1 cellular context compared by ENCODE assay signal in the genomic region with DNA sequence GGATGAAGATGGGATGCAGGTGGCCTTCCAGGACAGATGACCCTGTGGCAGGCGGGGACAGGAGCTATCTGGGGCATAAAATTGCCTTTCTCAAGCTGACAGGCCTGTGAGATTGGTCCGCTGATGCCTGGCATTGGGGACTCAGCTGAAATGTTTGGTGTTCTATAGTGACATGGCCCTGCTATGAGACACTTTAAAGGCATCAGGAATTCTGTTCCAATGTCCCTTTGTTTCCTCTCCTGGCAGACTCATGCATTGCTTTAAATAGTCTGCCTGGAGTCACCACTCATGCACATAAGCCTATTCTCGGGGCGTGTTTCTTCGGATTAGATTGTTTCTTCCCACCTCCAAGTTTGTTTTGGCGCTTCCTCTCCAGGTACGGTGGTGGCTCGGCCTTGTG.
TF ChIP-seq lines count a peak whose summit lies in the region.

No MANE protein-coding gene starts in this region.

TF ChIP-seq in neural cell, 6 proteins besides CTCF, POLR2A, EP300 and RAD21 (continued from another document):
- TF ChIP-seq, protein P1, sequence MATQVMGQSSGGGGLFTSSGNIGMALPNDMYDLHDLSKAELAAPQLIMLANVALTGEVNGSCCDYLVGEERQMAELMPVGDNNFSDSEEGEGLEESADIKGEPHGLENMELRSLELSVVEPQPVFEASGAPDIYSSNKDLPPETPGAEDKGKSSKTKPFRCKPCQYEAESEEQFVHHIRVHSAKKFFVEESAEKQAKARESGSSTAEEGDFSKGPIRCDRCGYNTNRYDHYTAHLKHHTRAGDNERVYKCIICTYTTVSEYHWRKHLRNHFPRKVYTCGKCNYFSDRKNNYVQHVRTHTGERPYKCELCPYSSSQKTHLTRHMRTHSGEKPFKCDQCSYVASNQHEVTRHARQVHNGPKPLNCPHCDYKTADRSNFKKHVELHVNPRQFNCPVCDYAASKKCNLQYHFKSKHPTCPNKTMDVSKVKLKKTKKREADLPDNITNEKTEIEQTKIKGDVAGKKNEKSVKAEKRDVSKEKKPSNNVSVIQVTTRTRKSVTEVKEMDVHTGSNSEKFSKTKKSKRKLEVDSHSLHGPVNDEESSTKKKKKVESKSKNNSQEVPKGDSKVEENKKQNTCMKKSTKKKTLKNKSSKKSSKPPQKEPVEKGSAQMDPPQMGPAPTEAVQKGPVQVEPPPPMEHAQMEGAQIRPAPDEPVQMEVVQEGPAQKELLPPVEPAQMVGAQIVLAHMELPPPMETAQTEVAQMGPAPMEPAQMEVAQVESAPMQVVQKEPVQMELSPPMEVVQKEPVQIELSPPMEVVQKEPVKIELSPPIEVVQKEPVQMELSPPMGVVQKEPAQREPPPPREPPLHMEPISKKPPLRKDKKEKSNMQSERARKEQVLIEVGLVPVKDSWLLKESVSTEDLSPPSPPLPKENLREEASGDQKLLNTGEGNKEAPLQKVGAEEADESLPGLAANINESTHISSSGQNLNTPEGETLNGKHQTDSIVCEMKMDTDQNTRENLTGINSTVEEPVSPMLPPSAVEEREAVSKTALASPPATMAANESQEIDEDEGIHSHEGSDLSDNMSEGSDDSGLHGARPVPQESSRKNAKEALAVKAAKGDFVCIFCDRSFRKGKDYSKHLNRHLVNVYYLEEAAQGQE (IDR thresholded peaks at IDR 0.05; ENCODE audit: borderline replicate concordance): no peak
